20 cellular contexts compared by ENCODE assay signal in genomic region chr12:132276066-132276719, GRCh38. TPM values are rescaled to one million over a fixed set of nuclear protein-coding genes. Genes with fewer than 3 reads are reported as not detected.
DNase-seq lines count a peak whose midpoint lies in the region; ATAC-seq, FAIRE-seq and TF ChIP-seq lines count a peak whose summit lies in the region.
"Had no signal": no experiment of that assay in that cellular context is flagged by ENCODE, and none has a peak within 500 bp of the region (broad histone marks: within the 10 kb centered on the region; RNA-seq: fewer than 3 reads in every experiment).

No MANE protein-coding gene starts in this region.

- ATAC-seq in HCT116 (no peak), GM18907 (IDR thresholded peaks at IDR 0.05; ENCODE audit: unreplicated experiment) (no peak)
- ATAC-seq: CD8-positive, alpha-beta T cell had no signal

- H3K27me3 ChIP-seq in HCT116 (ENCODE audit: insufficient read depth, low read length) (no peaks in the 10 kb centered on the region), neural cell (ENCODE audit: insufficient read depth, low read depth, low read length) (no peaks in the 10 kb centered on the region)

- CTCF ChIA-PET in HCT116 (lab: Charles Lee) = interaction anchor here (1.5 to 2.3 kb wide), 2 partner anchors 9 to 138 kb away, joined by 4 to 12 read pairs; no protein-coding TSS in a partner anchor

- POLR2A ChIA-PET in HCT116 (lab: Charles Lee) = interaction anchor here (0.7 kb wide), 1 partner anchor 10 kb away, joined by 3 read pairs; no protein-coding TSS in a partner anchor

- H3K9me3 ChIP-seq in HCT116 (ENCODE audit: control insufficient read depth in 1 of 2, insufficient read depth in 1 of 2, low read depth in 1 of 2, low read length in 2 of 2) (no peaks in the 10 kb centered on the region), neural cell (ENCODE audit: low read length) (no peaks in the 10 kb centered on the region)
- H3K9me3 ChIP-seq: A549 had no signal

- no TSS peak for BruUV-seq in HCT116 (replicated peaks; lab: Mats Ljungman, UMichigan)

- peak; percentile 83 for DNase-seq in G401 (ENCODE audit: low spot score)
- DNase-seq in HCT116 (ENCODE audit: low read depth, low spot score) = no peak
- peak; percentile 63 for DNase-seq in cerebellum (ENCODE audit: low spot score)
- DNase-seq in NCI-H1694 (lab: John Stamatoyannopoulos, UW) = no peak
- no peak for DNase-seq in GM12892 (ENCODE audit: insufficient read length)
- DNase-seq: CD8-positive, alpha-beta T cell; COR-L47; DMS153; GOT3; H9; IMR-90 had no signal

- H3K9ac ChIP-seq in HCT116 (ENCODE audit: low read length) (no peak overlapping the region), neural cell (ENCODE audit: low read length) (no peak overlapping the region)

- peaks cover 9 to 27% of the 10 kb centered on the region in 2 experiments for H3K4me1 ChIP-seq in HCT116 (ENCODE audit: control insufficient read depth in 1 of 2, insufficient read depth in 2 of 2, low read length in 2 of 2)

- TF ChIP-seq POLR2A in HCT116 (IDR thresholded peaks at IDR 0.05; ENCODE audit: borderline replicate concordance, extremely low read depth, insufficient read depth, insufficient read length) = no peak
- TF ChIP-seq POLR2A in GM12892 (IDR thresholded peaks at IDR 0.05; ENCODE audit: low read depth, low read length) = no peak

- H3K79me2 ChIP-seq in HCT116 (ENCODE audit: insufficient read depth, low read length) = no peaks in the 10 kb centered on the region
- no peaks in the 10 kb centered on the region for H3K79me2 ChIP-seq in neural cell (replicated peaks; ENCODE audit: insufficient read depth, low read length)

- TF ChIP-seq RAD21 in HCT116 (IDR thresholded peaks at IDR 0.05; ENCODE audit: low read depth) = no peak
- TF ChIP-seq RAD21 in neural cell (conservative IDR thresholded peaks at IDR 0.05) = no peak

- H3K36me3 ChIP-seq in HCT116 (ENCODE audit: control insufficient read depth in 1 of 2, insufficient read depth in 2 of 2, low read length in 2 of 2) (no peaks in the 10 kb centered on the region), neural cell (ENCODE audit: insufficient read depth, low read length) (no peaks in the 10 kb centered on the region)

- TF ChIP-seq EP300 in neural cell (conservative IDR thresholded peaks at IDR 0.05; ENCODE audit: poor library complexity, severe bottlenecking) = no peak

- intact Hi-C loops in HCT116 (cut with micrococcal nuclease) = no loop called here

- peak overlapping the region; percentile 91; the same call in 1 of the 2 replicates for H3K4me2 ChIP-seq in HCT116 (ENCODE audit: low read length)
- no peak overlapping the region for H3K4me2 ChIP-seq in neural cell (ENCODE audit: low read length)

- H4K20me1 ChIP-seq in HCT116 (ENCODE audit: insufficient read depth) (no peaks in the 10 kb centered on the region), neural cell (ENCODE audit: insufficient read depth) (no peaks in the 10 kb centered on the region)

- FAIRE-seq in GM12892 (lab: Jason Lieb, UNC) = no peak
- FAIRE-seq: A549, D721Med, GM18507 had no signal

- RAD21 ChIA-PET in HCT116 (lab: Charles Lee; ENCODE audit: low non-redundant PET in 1 of 2, low total read pairs in 2 of 2, uncharacterized antibody in 2 of 2, unreplicated experiment in 2 of 2) = no interaction called here

- H3F3A ChIP-seq in neural cell (ENCODE audit: insufficient read depth, low read length, poor library complexity, severe bottlenecking) = no peaks in the 10 kb centered on the region

- no peak for TF ChIP-seq CTCF in HCT116 (IDR thresholded peaks at IDR 0.05 in 2 of 3, conservative IDR thresholded peaks at IDR 0.05 in 1 of 3; ENCODE audit: borderline replicate concordance in 1 of 3, insufficient read depth in 1 of 3, low read depth in 2 of 3, low read length in 2 of 3)
- no peak for TF ChIP-seq CTCF in neural cell (IDR thresholded peaks at IDR 0.05; ENCODE audit: poor library complexity, severe bottlenecking)

- H3K4me3 ChIP-seq in HCT116 (replicated peaks in 1 of 2; ENCODE audit: low read depth in 1 of 2, low read length in 2 of 2) = no peak overlapping the region
- H3K4me3 ChIP-seq in neural cell (ENCODE audit: low read length) = peak overlapping the region; percentile 15
- H3K4me3 ChIP-seq: A549 had no signal

- H3K9me2 ChIP-seq in HCT116 (ENCODE audit: insufficient read depth) (no peaks in the 10 kb centered on the region), neural cell (ENCODE audit: insufficient read depth, low read length) (no peaks in the 10 kb centered on the region)

- in situ Hi-C loops in G401 (cut with HindIII; ENCODE audit: low sequenced_read_pairs) = no loop called here

- H3K27ac ChIP-seq in HCT116 (ENCODE audit: low read depth, low read length) (no peak overlapping the region), neural cell (ENCODE audit: low read length) (peak overlapping the region; percentile 11)

- H2AFZ ChIP-seq in HCT116 (ENCODE audit: low read depth, low read length, poor library complexity, severe bottlenecking) = no peak overlapping the region
- no peak overlapping the region for H2AFZ ChIP-seq in neural cell (ENCODE audit: low read depth, low read length)

TF ChIP-seq in HCT116, 20 proteins besides CTCF, POLR2A, EP300 and RAD21:
- TF ChIP-seq POLR2AphosphoS5 (IDR thresholded peaks at IDR 0.05; ENCODE audit: low read depth, low read length) (no peak), ZFX (IDR thresholded peaks at IDR 0.05) (no peak), ELF1 (IDR thresholded peaks at IDR 0.05; ENCODE audit: borderline replicate concordance, low read depth) (no peak), EZH2phosphoT487 (IDR thresholded peaks at IDR 0.05; ENCODE audit: borderline replicate concordance) (no peak), CBX3 (IDR thresholded peaks at IDR 0.05; ENCODE audit: low read depth) (no peak), REST (IDR thresholded peaks at IDR 0.05; ENCODE audit: low read depth) (no peak), SRF (IDR thresholded peaks at IDR 0.05; ENCODE audit: low read depth) (no peak), EZH2 (IDR thresholded peaks at IDR 0.05) (no peak)

TF ChIP-seq in neural cell, 6 proteins besides CTCF, POLR2A, EP300 and RAD21:
- TF ChIP-seq REST (IDR thresholded peaks at IDR 0.05; ENCODE audit: borderline replicate concordance) (no peak), SMC3 (conservative IDR thresholded peaks at IDR 0.05; ENCODE audit: poor library complexity) (no peak), POLR2AphosphoS5 (IDR thresholded peaks at IDR 0.05) (no peak), TAF1 (IDR thresholded peaks at IDR 0.05; ENCODE audit: low read depth) (no peak), MXI1 (conservative IDR thresholded peaks at IDR 0.05; ENCODE audit: poor library complexity, severe bottlenecking) (no peak), EZH2 (IDR thresholded peaks at IDR 0.05; ENCODE audit: borderline replicate concordance, insufficient read depth, low read length, poor library complexity, severe bottlenecking) (no peak)

RNA-seq across cellular contexts. Expression of gene GALNT9, which starts 53.2 kb away (rescaled TPM):
- 0.10 TPM in 1 of 2 replicates, not detected in the other for total RNA-seq in G401 (2014; rRNA removed; shearing (Covaris generic))
- total RNA-seq in HCT116 (2021; ENCODE audit: unreplicated experiment) (2.6 TPM), cerebellum (23.1 TPM)
- 1.6 and 2.6 TPM in 2 replicates for polyA plus RNA-seq in HCT116 (2012)
- 13.5 and 18.0 TPM in 2 replicates for polyA plus RNA-seq in neural cell
- 20.7 and 20.8 TPM in 2 replicates for polyA minus RNA-seq in neural cell
- not detected for polyA plus RNA-seq in GM12892 (2012; ENCODE audit: missing spikeins)
- total RNA-seq: CD8-positive, alpha-beta T cell; HT-29 had no signal
- polyA plus RNA-seq: AG04450, BJ, CD14-positive monocyte had no signal

Comparison
In these comparisons a context has a peak if more than half of its experiments do, and no peak if none do; other contexts are left out.
1. DNase-seq: peak in G401 (single experiment) and cerebellum (single experiment); none in HCT116 (single experiment), NCI-H1694 (single experiment) and GM12892 (single experiment).